In the genomic region with DNA sequence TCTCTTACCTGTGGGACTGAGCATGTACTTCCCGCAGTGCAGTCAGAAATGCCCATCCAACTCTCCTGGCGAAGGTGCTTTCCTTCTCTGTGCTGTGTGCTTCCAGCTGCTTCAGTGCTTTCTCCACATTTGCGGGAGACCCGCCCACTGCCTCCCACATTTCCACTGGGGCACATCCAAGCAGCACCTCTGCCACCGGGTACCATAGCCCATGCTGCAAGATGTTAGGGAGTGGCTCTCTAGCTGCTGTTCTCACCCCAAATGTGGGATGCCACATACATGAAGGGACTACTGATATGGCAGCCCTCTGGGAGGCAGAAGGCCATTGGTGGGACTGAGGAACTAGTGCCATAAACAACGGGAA, we compare ENCODE assay signal across 24 cellular contexts.
"Had no signal": no experiment of that assay in that cellular context is flagged by ENCODE, and none has a peak within 500 bp of the region (broad histone marks: within the 10 kb centered on the region; RNA-seq: fewer than 3 reads in every experiment).

No MANE protein-coding gene starts in this region.

- H3K4me2 ChIP-seq: hepatocyte had no signal

- H3K27me3 ChIP-seq: dorsolateral prefrontal cortex, esophagus muscularis mucosa, foreskin keratinocyte, gastroesophageal sphincter, heart left ventricle, hepatocyte, left lung had no signal

- H3K4me3 ChIP-seq: coronary artery, dorsolateral prefrontal cortex, esophagus muscularis mucosa, gastroesophageal sphincter, heart left ventricle, hepatocyte, left lung, lower lobe of right lung had no signal

- H3K9me3 Mint-ChIP-seq: immature natural killer cell; naive thymus-derived CD4-positive, alpha-beta T cell had no signal

- H3K4me1 ChIP-seq: esophagus muscularis mucosa, foreskin keratinocyte, gastroesophageal sphincter, heart left ventricle, left lung, lower lobe of right lung had no signal

- DNase-seq: dermis blood vessel endothelial cell; dorsolateral prefrontal cortex; effector CD4-positive, alpha-beta T cell; effector memory CD4-positive, alpha-beta T cell; foreskin keratinocyte; heart left ventricle; hypothalamus; immature natural killer cell; islet precursor cell; kidney; kidney glomerular epithelial cell; left lung; left ventricle myocardium superior; lower lobe of right lung; mesendoderm; midbrain; naive thymus-derived CD4-positive, alpha-beta T cell had no signal

- H3K27ac ChIP-seq: coronary artery, dorsolateral prefrontal cortex, esophagus muscularis mucosa, foreskin keratinocyte, gastroesophageal sphincter, heart left ventricle, hepatocyte, left lung, lower lobe of right lung had no signal

- H2AFZ ChIP-seq: hepatocyte had no signal

- FAIRE-seq: colon, endothelial cell of umbilical vein, frontal cortex, kidney had no signal

- H3K9me3 ChIP-seq: esophagus muscularis mucosa, gastroesophageal sphincter, heart left ventricle, left lung, lower lobe of right lung had no signal

- H3K27me3 Mint-ChIP-seq: naive thymus-derived CD4-positive, alpha-beta T cell had no signal

- H3K79me2 ChIP-seq: hepatocyte had no signal

- ATAC-seq: foreskin keratinocyte; gastroesophageal sphincter; left lung; left ventricle myocardium superior; naive thymus-derived CD4-positive, alpha-beta T cell had no signal

- H3K4me3 Mint-ChIP-seq: immature natural killer cell; naive thymus-derived CD4-positive, alpha-beta T cell had no signal
